Comparison of ENCODE assay signal across 20 cellular contexts in genomic region chr18:54203914-54204313, GRCh38. TPM values are rescaled to one million over a fixed set of nuclear protein-coding genes. Genes with fewer than 3 reads are reported as not detected.
DNase-seq lines count a peak whose midpoint lies in the region; ATAC-seq, FAIRE-seq and TF ChIP-seq lines count a peak whose summit lies in the region.
"Had no signal": no experiment of that assay in that cellular context is flagged by ENCODE, and none has a peak within 500 bp of the region (broad histone marks: within the 10 kb centered on the region; RNA-seq: fewer than 3 reads in every experiment).

No MANE protein-coding gene starts in this region.

- no peak for FAIRE-seq in GM12891 (lab: Jason Lieb, UNC)

- H3K4me3 Mint-ChIP-seq in T-helper 17 cell (no peak overlapping the region), Calu3 (ENCODE audit: low read depth, unreplicated experiment) (no peak overlapping the region)
- H3K4me3 Mint-ChIP-seq: activated naive CD8-positive, alpha-beta T cell; activated T-cell treated with anti-CD3 and anti-CD28 coated beads, Interleukin-2, amount 50 U/mL, for 24 hours; neural progenitor cell had no signal

- DNase-seq in T-helper 17 cell (no peak), LoVo (ENCODE audit: low spot score) (no peak), hypothalamus (lab: John Stamatoyannopoulos, UW) (no peak), Calu3 (no peak), GM12891 (ENCODE audit: insufficient read length, low spot score) (no peak)
- DNase-seq: activated T-cell treated with anti-CD3 and anti-CD28 coated beads, Interleukin-2, amount 50 U/mL, for 24 hours; brain microvascular endothelial cell; dermis blood vessel endothelial cell; NCI-H1436; NCI-H345; retina; SIG-M5; stimulated activated CD4-positive, alpha-beta T cell treated with anti-CD3 and anti-CD28 coated beads, Interleukin-15, amount 100 ng/mL, for 24 hours; T-helper 9 cell; uterus had no signal

- H3K27me3 Mint-ChIP-seq in T-helper 17 cell (no peaks in the 10 kb centered on the region), Calu3 (ENCODE audit: unreplicated experiment) (no peaks in the 10 kb centered on the region)
- H3K27me3 Mint-ChIP-seq: activated naive CD8-positive, alpha-beta T cell; activated T-cell treated with anti-CD3 and anti-CD28 coated beads, Interleukin-2, amount 50 U/mL, for 24 hours had no signal

- TF ChIP-seq POLR2A in GM12891 (IDR thresholded peaks at IDR 0.05; ENCODE audit: low read depth, low read length), result no peak

- H3K27ac Mint-ChIP-seq in T-helper 17 cell, result peak overlapping the region; percentile 75
- H3K27ac Mint-ChIP-seq in Calu3 (ENCODE audit: unreplicated experiment), result no peak overlapping the region
- H3K27ac Mint-ChIP-seq: activated naive CD8-positive, alpha-beta T cell; activated T-cell treated with anti-CD3 and anti-CD28 coated beads, Interleukin-2, amount 50 U/mL, for 24 hours; neural progenitor cell had no signal

- intact Hi-C loops in Calu3 (cut with micrococcal nuclease; ENCODE audit: unreplicated experiment), result no loop called here

- no peak for TF ChIP-seq CTCF in Calu3 (IDR thresholded peaks at IDR 0.05; ENCODE audit: unreplicated experiment)

- CTCF ChIA-PET in Calu3 (lab: Charles Lee), result no interaction called here

- BruUV-seq in Calu3 (replicated peaks; lab: Mats Ljungman, UMichigan), result no TSS peak

- H3K36me3 Mint-ChIP-seq in T-helper 17 cell (ENCODE audit: low read depth) (peaks cover 16% of the 10 kb centered on the region), Calu3 (ENCODE audit: insufficient read depth, unreplicated experiment) (peaks cover 20% of the 10 kb centered on the region)

- no peaks in the 10 kb centered on the region for H3K9me3 ChIP-seq in T-helper 17 cell (ENCODE audit: control insufficient read depth, low read length, poor library complexity, severe bottlenecking)
- H3K9me3 ChIP-seq: uterus had no signal

- H3K9me3 Mint-ChIP-seq in Calu3 (ENCODE audit: low read depth, unreplicated experiment), result no peaks in the 10 kb centered on the region
- H3K9me3 Mint-ChIP-seq: activated T-cell treated with anti-CD3 and anti-CD28 coated beads, Interleukin-2, amount 50 U/mL, for 24 hours had no signal

- peak; percentile 49 for ATAC-seq in GM18499 (IDR thresholded peaks at IDR 0.05; ENCODE audit: insufficient read depth, unreplicated experiment)
- ATAC-seq in GM19452 (IDR thresholded peaks at IDR 0.05; ENCODE audit: unreplicated experiment), result peak; percentile 54
- ATAC-seq in HG03060 (IDR thresholded peaks at IDR 0.05; ENCODE audit: low read depth, unreplicated experiment), result peak; percentile 93
- no peak for ATAC-seq in T-helper 17 cell

- peaks cover 33% of the 10 kb centered on the region for H3K4me1 Mint-ChIP-seq in T-helper 17 cell
- peaks cover 32% of the 10 kb centered on the region for H3K4me1 Mint-ChIP-seq in Calu3 (ENCODE audit: low read depth, unreplicated experiment)
- H3K4me1 Mint-ChIP-seq: neural progenitor cell had no signal

TF ChIP-seq in GM12891, 5 proteins besides CTCF, POLR2A, EP300 and RAD21:
- no peak for TF ChIP-seq TAF1 (IDR thresholded peaks at IDR 0.05; ENCODE audit: low read depth, low read length)
- no peak for TF ChIP-seq POU2F2 (IDR thresholded peaks at IDR 0.05; ENCODE audit: low read depth, low read length)
- no peak for TF ChIP-seq PAX5 (IDR thresholded peaks at IDR 0.05; ENCODE audit: insufficient read depth, low read length, severe bottlenecking)
TF ChIP-seq in GM12891: peak in this region for 0.

RNA-seq across cellular contexts. Expression of gene MBD2, which starts 20.6 kb away (rescaled TPM):
- total RNA-seq in T-helper 17 cell, result 100 to 1,000 TPM; 108 TPM
- total RNA-seq in Calu3 (2022), result 103 and 106 TPM in 2 replicates
- 46.0 TPM for polyA plus RNA-seq in GM12891 (2012; ENCODE audit: low read depth, missing spikeins)
